Comparison of ENCODE assay signal across 19 cellular contexts in genomic region chr22:17898375-17898774, GRCh38.
DNase-seq lines count a peak whose midpoint lies in the region; ATAC-seq and TF ChIP-seq lines count a peak whose summit lies in the region.
"Had no signal": no experiment of that assay in that cellular context is flagged by ENCODE, and none has a peak within 500 bp of the region (broad histone marks: within the 10 kb centered on the region; RNA-seq: fewer than 3 reads in every experiment).

No MANE protein-coding gene starts in this region.

- no peaks in the 10 kb centered on the region for H3K9me3 ChIP-seq in cardiac muscle cell (ENCODE audit: low read depth)
- H3K9me3 ChIP-seq in parathyroid adenoma (ENCODE audit: control insufficient read depth, low read length): no peaks in the 10 kb centered on the region
- H3K9me3 ChIP-seq: BLaER1 had no signal

- H3K9ac ChIP-seq in parathyroid adenoma: no peak overlapping the region
- H3K9ac ChIP-seq: BLaER1, GM23248 had no signal

- no peak overlapping the region for H2AFZ ChIP-seq in parathyroid adenoma
- H2AFZ ChIP-seq: GM23248 had no signal

- TF ChIP-seq CTCF in cardiac muscle cell (IDR thresholded peaks at IDR 0.05; ENCODE audit: low read depth, low read length) (no peak), parathyroid adenoma (IDR thresholded peaks at IDR 0.05) (no peak)

- H3K27ac Mint-ChIP-seq in stimulated activated memory B cell treated with anti-CD40 and anti-IgM and Interleukin-4, amounts not matched to agents 10 μg/mL and 1 μg/mL and 100 μg/mL, for 72 hours: peak overlapping the region; percentile 31

- H3K9me3 Mint-ChIP-seq in stimulated activated memory B cell treated with anti-CD40 and anti-IgM and Interleukin-4, amounts not matched to agents 10 μg/mL and 1 μg/mL and 100 μg/mL, for 72 hours: no peaks in the 10 kb centered on the region
- H3K9me3 Mint-ChIP-seq: CD8-positive, alpha-beta memory T cell had no signal

- no peaks in the 10 kb centered on the region for H3K27me3 Mint-ChIP-seq in stimulated activated memory B cell treated with anti-CD40 and anti-IgM and Interleukin-4, amounts not matched to agents 10 μg/mL and 1 μg/mL and 100 μg/mL, for 72 hours

- H3K4me1 ChIP-seq in cardiac muscle cell (ENCODE audit: low read depth) (peaks cover 8% of the 10 kb centered on the region), parathyroid adenoma (peaks cover 37% of the 10 kb centered on the region)

- H3K36me3 Mint-ChIP-seq in stimulated activated memory B cell treated with anti-CD40 and anti-IgM and Interleukin-4, amounts not matched to agents 10 μg/mL and 1 μg/mL and 100 μg/mL, for 72 hours: peaks cover 71% of the 10 kb centered on the region

- DNase-seq in cardiac muscle cell (ENCODE audit: low read depth in 1 of 2, low spot score in 1 of 2) (no peak), Right ventricle myocardium superior (no peak)
- DNase-seq in activated CD8-positive, alpha-beta memory T cell treated with anti-CD3 and anti-CD28 coated beads, Interleukin-2, amount 50 U/mL, for 48 hours: no peak
- DNase-seq in activated CD8-positive, alpha-beta memory T cell treated with anti-CD3 and anti-CD28 coated beads, Interleukin-2, amount 50 U/mL, for 4 hours: no peak
- DNase-seq: CD8-positive, alpha-beta memory T cell; DND-41; GM23248; HCEC 1CT; MV-4-11; NCI-H1436 treated with DMSO at 0.1 percent for 48 hours; NCI-H2171 treated with DMSO at 0.1 percent for 48 hours; NCI-H446 treated with DMSO at 0.1 percent for 48 hours; NK-92 treated with Interleukin-12 subunit alpha and Interleukin-12 subunit beta, amount 100 ng/mL, for 24 hours; RPMI8226 had no signal

- intact Hi-C loops in Right ventricle myocardium superior (cut with DNase I): loop anchor here (5.0 to 10.0 kb wide), 2 partner anchors 124 to 176 kb away; partner anchors contain the start of genes MICAL3 and PEX26

- H3K4me2 ChIP-seq in parathyroid adenoma (ENCODE audit: low read length): peak overlapping the region; percentile 61

- H3K4me1 Mint-ChIP-seq in stimulated activated memory B cell treated with anti-CD40 and anti-IgM and Interleukin-4, amounts not matched to agents 10 μg/mL and 1 μg/mL and 100 μg/mL, for 72 hours: peaks cover 21% of the 10 kb centered on the region
- H3K4me1 Mint-ChIP-seq: CD8-positive, alpha-beta memory T cell had no signal

- H3K36me3 ChIP-seq in cardiac muscle cell (peaks cover 32% of the 10 kb centered on the region), parathyroid adenoma (ENCODE audit: control insufficient read depth, insufficient read depth, low read length) (no peaks in the 10 kb centered on the region)

- H3K27ac ChIP-seq in cardiac muscle cell: peak overlapping the region; percentile 81
- H3K27ac ChIP-seq in cingulate gyrus (ENCODE audit: low read depth, low read length): peak overlapping the region; percentile 51
- H3K27ac ChIP-seq in parathyroid adenoma: peak overlapping the region; percentile 98
- H3K27ac ChIP-seq: BLaER1, GM23248 had no signal

- no peak for ATAC-seq in Right ventricle myocardium superior (ENCODE audit: poor library complexity)
- no peak for ATAC-seq in stimulated activated memory B cell treated with anti-CD40 and anti-IgM and Interleukin-4, amounts not matched to agents 10 μg/mL and 1 μg/mL and 100 μg/mL, for 72 hours
- ATAC-seq in HG03432 (IDR thresholded peaks at IDR 0.05; ENCODE audit: unreplicated experiment): no peak

- no peak overlapping the region for H3K4me3 ChIP-seq in cardiac muscle cell
- peak overlapping the region; percentile 27 for H3K4me3 ChIP-seq in parathyroid adenoma (ENCODE audit: low read depth, low read length)
- H3K4me3 ChIP-seq: BLaER1, GM23248 had no signal

- no peaks in the 10 kb centered on the region for H3K27me3 ChIP-seq in cardiac muscle cell
- H3K27me3 ChIP-seq in parathyroid adenoma (ENCODE audit: control insufficient read depth, insufficient read depth, low read length): no peaks in the 10 kb centered on the region
- H3K27me3 ChIP-seq: BLaER1 had no signal

- no peak overlapping the region for H3K4me3 Mint-ChIP-seq in stimulated activated memory B cell treated with anti-CD40 and anti-IgM and Interleukin-4, amounts not matched to agents 10 μg/mL and 1 μg/mL and 100 μg/mL, for 72 hours
- H3K4me3 Mint-ChIP-seq: CD8-positive, alpha-beta memory T cell had no signal

- H3K79me2 ChIP-seq in parathyroid adenoma: peaks cover 6% of the 10 kb centered on the region
